Comparison of ENCODE assay signal across 12 cellular contexts in the genomic region with DNA sequence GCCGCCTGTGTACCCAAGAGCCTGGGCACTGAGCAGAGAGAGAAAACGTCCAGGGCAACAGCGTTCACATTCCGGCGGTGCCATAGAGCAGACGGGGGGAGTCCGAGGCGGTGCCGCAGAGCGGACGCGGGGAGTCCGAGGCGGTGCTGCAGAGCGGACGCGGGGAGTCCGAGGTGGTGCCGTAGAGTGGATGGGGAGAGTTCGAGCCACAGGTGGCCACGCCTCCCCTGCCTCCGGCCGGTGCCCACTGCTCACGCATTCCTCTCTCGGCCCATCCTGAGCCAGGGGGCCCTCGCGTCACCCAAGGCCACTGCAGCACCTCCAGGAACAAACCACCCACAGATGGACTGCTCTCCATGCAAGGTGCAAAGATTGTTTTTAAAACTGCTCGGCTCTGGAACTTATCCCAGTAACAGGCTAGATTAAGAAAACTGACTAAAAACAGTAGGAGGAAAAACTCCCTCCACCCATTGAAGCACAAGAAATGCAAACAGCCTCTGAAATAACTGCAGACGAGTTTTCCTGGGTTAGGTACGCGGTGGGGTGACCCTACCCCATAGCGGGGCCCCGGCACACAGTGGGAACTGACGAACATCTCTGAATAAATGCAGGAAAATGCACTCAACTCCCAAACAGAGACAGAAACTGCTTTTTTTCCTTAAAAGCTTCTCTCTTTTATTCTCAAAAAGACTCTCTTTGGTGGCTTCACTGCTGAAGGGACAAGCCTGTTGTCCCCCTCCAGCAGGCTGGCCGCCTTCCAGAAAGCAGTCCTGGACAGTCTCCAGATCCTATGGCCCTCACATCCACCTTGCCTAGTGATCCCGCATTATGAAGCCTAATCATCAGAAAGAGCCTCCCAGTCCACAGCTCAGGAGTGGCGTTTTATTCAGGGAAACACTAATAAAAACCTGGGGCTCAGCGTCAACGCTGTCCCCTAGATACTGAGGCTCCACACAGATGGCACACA. TPM values are rescaled to one million over a fixed set of nuclear protein-coding genes. Genes with fewer than 3 reads are reported as not detected.
DNase-seq lines count a peak whose midpoint lies in the region; ATAC-seq, FAIRE-seq and TF ChIP-seq lines count a peak whose summit lies in the region.
"Had no signal": no experiment of that assay in that cellular context is flagged by ENCODE, and none has a peak within 500 bp of the region (broad histone marks: within the 10 kb centered on the region; RNA-seq: fewer than 3 reads in every experiment).

No MANE protein-coding gene starts in this region.

- no peaks in the 10 kb centered on the region for H3K36me3 ChIP-seq in right atrium auricular region
- H3K36me3 ChIP-seq in Peyer's patch: no peaks in the 10 kb centered on the region
- H3K36me3 ChIP-seq: breast epithelium had no signal

- no peak for ATAC-seq in GM19463 (IDR thresholded peaks at IDR 0.05; ENCODE audit: unreplicated experiment)
- ATAC-seq: stimulated activated naive CD8-positive, alpha-beta T cell treated with anti-CD3 and anti-CD28 coated beads, Interleukin-15, amount 100 ng/mL, for 72 hours had no signal

- TF ChIP-seq CTCF in right atrium auricular region (IDR thresholded peaks at IDR 0.05) (no peak), Peyer's patch (IDR thresholded peaks at IDR 0.05) (no peak)

- TF ChIP-seq POLR2A in Peyer's patch (IDR thresholded peaks at IDR 0.05): no peak

- H3K27me3 ChIP-seq in right atrium auricular region: no peaks in the 10 kb centered on the region
- H3K27me3 ChIP-seq in Peyer's patch: no peaks in the 10 kb centered on the region
- H3K27me3 ChIP-seq: breast epithelium had no signal

- H3K4me3 ChIP-seq in right atrium auricular region (no peak overlapping the region), Peyer's patch (no peak overlapping the region)
- H3K4me3 ChIP-seq: breast epithelium had no signal

- H3K9me3 ChIP-seq in right atrium auricular region (no peaks in the 10 kb centered on the region), Peyer's patch (no peaks in the 10 kb centered on the region)
- H3K9me3 ChIP-seq: breast epithelium had no signal

- H3K27ac ChIP-seq in right atrium auricular region (peak overlapping the region; percentile 32 to 45), Peyer's patch (peak overlapping the region in 1 of 4 donors; percentile 32)
- H3K27ac ChIP-seq: breast epithelium had no signal

- no peak for FAIRE-seq in GM19239 (lab: Jason Lieb, UNC)

- DNase-seq in activated effector memory CD4-positive, alpha-beta T cell treated with anti-CD3 and anti-CD28 coated beads, Interleukin-2, amount 50 U/mL, for 16 hours: peak; percentile 41
- no peak for DNase-seq in activated effector memory CD4-positive, alpha-beta T cell treated with Interleukin-2 at 50 U/mL for 16 hours
- DNase-seq in right atrium auricular region (ENCODE audit: low spot score) (no peak), posterior vena cava (ENCODE audit: low spot score) (peak; percentile 60), Peyer's patch (no peak), GM19239 (ENCODE audit: insufficient read length, low spot score) (no peak)
- DNase-seq in activated CD4-positive, alpha-beta T cell treated with anti-CD3 and anti-CD28 coated beads, Interleukin-2, amount 50 U/mL, for 4 hours: no peak
- DNase-seq: Karpas-422; mesendoderm; stimulated activated naive CD8-positive, alpha-beta T cell treated with anti-CD3 and anti-CD28 coated beads, Interleukin-15, amount 100 ng/mL, for 72 hours had no signal

- intact Hi-C loops in posterior vena cava (cut with DNase I): no loop called here

- H3K4me1 ChIP-seq in right atrium auricular region (peaks cover 3 to 29% of the 10 kb centered on the region in 2 donors), Peyer's patch (no peaks in the 10 kb centered on the region)

RNA-seq across cellular contexts. Expression of a gene that starts 55.9 kb away (rescaled TPM):
- total RNA-seq in right atrium auricular region (10 to 100 TPM; 21.1 to 23.8 TPM), posterior vena cava (10 to 100 TPM; 39.3 to 45.6 TPM), Peyer's patch (10 to 100 TPM in 3 of 4 donors, 1 to 10 TPM in 1; 8.4 to 22.7 (median 16.8) TPM)

Comparison
In these comparisons a context has a peak if more than half of its experiments do, and no peak if none do; other contexts are left out.
1. DNase-seq: peak in activated effector memory CD4-positive, alpha-beta T cell treated with anti-CD3 and anti-CD28 coated beads, Interleukin-2, amount 50 U/mL, for 16 hours (single experiment) and posterior vena cava (single experiment); none in activated effector memory CD4-positive, alpha-beta T cell treated with Interleukin-2 at 50 U/mL for 16 hours (single experiment), right atrium auricular region (single experiment), activated CD4-positive, alpha-beta T cell treated with anti-CD3 and anti-CD28 coated beads, Interleukin-2, amount 50 U/mL, for 4 hours (0 of 2), Peyer's patch (0 of 3) and GM19239 (single experiment).